6 cellular contexts compared by ENCODE assay signal in the genomic region with DNA sequence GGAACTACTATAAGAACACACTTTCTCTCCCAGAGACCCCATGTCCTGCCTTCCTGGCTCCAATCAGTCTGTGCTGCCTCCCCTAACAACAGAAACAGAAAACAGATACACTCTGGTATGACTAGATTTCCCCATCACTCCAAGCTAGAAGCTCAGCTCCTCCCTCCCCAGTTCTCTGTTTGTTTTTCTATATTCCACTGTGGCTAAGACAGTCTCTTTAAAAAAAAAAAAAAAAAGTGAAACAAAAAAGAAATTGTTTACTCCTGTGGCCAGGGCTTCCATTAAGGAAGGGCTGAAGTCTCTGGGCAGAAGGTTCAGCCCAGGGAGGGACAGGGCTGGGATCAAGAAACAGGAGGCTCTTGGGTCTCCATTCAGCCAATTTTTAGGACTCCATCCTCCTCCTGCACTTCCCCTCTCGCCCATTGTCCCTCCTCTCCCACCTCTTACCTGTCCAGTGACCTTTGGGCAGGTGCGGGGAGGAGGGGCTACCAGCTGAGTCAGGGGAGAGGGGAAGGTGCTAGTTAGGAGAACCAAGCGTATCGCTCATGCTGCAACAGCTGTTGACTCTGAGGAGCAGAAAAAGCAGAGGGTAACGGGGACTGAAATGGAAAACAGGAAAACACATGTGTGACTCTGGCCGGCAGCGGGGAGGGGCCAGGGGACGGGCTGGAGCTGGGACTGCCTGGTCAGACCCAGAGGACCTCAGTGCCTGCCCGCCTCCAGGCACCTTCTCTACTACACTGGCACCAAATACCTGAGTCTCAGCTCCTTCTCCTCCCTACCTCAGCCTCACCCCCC. TPM values are rescaled to one million over a fixed set of nuclear protein-coding genes. Genes with fewer than 3 reads are reported as not detected.
DNase-seq lines count a peak whose midpoint lies in the region; ATAC-seq and TF ChIP-seq lines count a peak whose summit lies in the region.

No MANE protein-coding gene starts in this region.

- no peak for ATAC-seq in activated naive CD8-positive, alpha-beta T cell treated with anti-CD3 and anti-CD28 coated beads, Interleukin-2, amount 10 ng/mL, durations not matched to agents 7 days and 5 days (ENCODE audit: low read depth)
- no peak for ATAC-seq in esophagus mucosa

- no peaks in the 10 kb centered on the region for H3K36me3 Mint-ChIP-seq in activated naive CD8-positive, alpha-beta T cell treated with anti-CD3 and anti-CD28 coated beads, Interleukin-2, amount 10 ng/mL, durations not matched to agents 7 days and 5 days
- H3K36me3 Mint-ChIP-seq in mesothelial cell of epicardium = no peaks in the 10 kb centered on the region

- no peak for TF ChIP-seq CTCF in mesothelial cell of epicardium (IDR thresholded peaks at IDR 0.05; ENCODE audit: unreplicated experiment)

- POLR2A ChIA-PET in activated naive CD8-positive, alpha-beta T cell treated with anti-CD3 and anti-CD28 coated beads, Interleukin-2, amount 10 ng/mL, durations not matched to agents 7 days and 5 days (lab: Charles Lee) = interaction anchor here (0.5 to 1.7 kb wide), 2 partner anchors 11 to 195 kb away, joined by 3 to 4 read pairs; no protein-coding TSS in a partner anchor

- no peaks in the 10 kb centered on the region for H3K36me3 ChIP-seq in H7 (replicated peaks; ENCODE audit: control insufficient read depth, insufficient read depth, low read length)

- H3K27me3 Mint-ChIP-seq in activated naive CD8-positive, alpha-beta T cell treated with anti-CD3 and anti-CD28 coated beads, Interleukin-2, amount 10 ng/mL, durations not matched to agents 7 days and 5 days = peaks cover 24% of the 10 kb centered on the region
- H3K27me3 Mint-ChIP-seq in mesothelial cell of epicardium (ENCODE audit: low read depth) = no peaks in the 10 kb centered on the region

- H3K9me3 Mint-ChIP-seq in activated naive CD8-positive, alpha-beta T cell treated with anti-CD3 and anti-CD28 coated beads, Interleukin-2, amount 10 ng/mL, durations not matched to agents 7 days and 5 days = no peaks in the 10 kb centered on the region
- no peaks in the 10 kb centered on the region for H3K9me3 Mint-ChIP-seq in mesothelial cell of epicardium

- no peaks in the 10 kb centered on the region for H3K27me3 ChIP-seq in H7 (ENCODE audit: control insufficient read depth, insufficient read depth, low read length)

- peak overlapping the region; percentile 26 for H3K4me3 Mint-ChIP-seq in activated naive CD8-positive, alpha-beta T cell treated with anti-CD3 and anti-CD28 coated beads, Interleukin-2, amount 10 ng/mL, durations not matched to agents 7 days and 5 days
- H3K4me3 Mint-ChIP-seq in mesothelial cell of epicardium = no peak overlapping the region

- no peak overlapping the region for H3K27ac Mint-ChIP-seq in activated naive CD8-positive, alpha-beta T cell treated with anti-CD3 and anti-CD28 coated beads, Interleukin-2, amount 10 ng/mL, durations not matched to agents 7 days and 5 days
- H3K27ac Mint-ChIP-seq in mesothelial cell of epicardium = peak overlapping the region; percentile 93

- peak; percentile 63 for DNase-seq in H7
- no peak for DNase-seq in activated naive CD8-positive, alpha-beta T cell treated with anti-CD3 and anti-CD28 coated beads, Interleukin-2, amount 10 ng/mL, durations not matched to agents 7 days and 5 days
- DNase-seq in mesothelial cell of epicardium (ENCODE audit: low spot score in 2 of 2, unreplicated experiment in 2 of 2) = no peak
- DNase-seq in NCI-H1105 treated with DMSO at 0.1 percent for 48 hours (lab: John Stamatoyannopoulos, UW) = no peak
- no peak for DNase-seq in stimulated activated naive CD4-positive, alpha-beta T cell (lab: John Stamatoyannopoulos, UW)

- H3K4me3 ChIP-seq in H7 (ENCODE audit: insufficient read depth, low read depth, low read length) = peak overlapping the region; percentile 4; the same call in 1 of the 2 replicates

- peaks cover 24% of the 10 kb centered on the region for H3K4me1 Mint-ChIP-seq in activated naive CD8-positive, alpha-beta T cell treated with anti-CD3 and anti-CD28 coated beads, Interleukin-2, amount 10 ng/mL, durations not matched to agents 7 days and 5 days
- peaks cover 56% of the 10 kb centered on the region for H3K4me1 Mint-ChIP-seq in mesothelial cell of epicardium

RNA-seq across cellular contexts. Expression of gene SLC7A7, which starts 4.2 kb away (rescaled TPM):
- total RNA-seq in H7 (2014; rRNA removed; shearing (Covaris generic)) = 5.7 and 8.3 TPM in 2 replicates
- 1 to 10 TPM in 1 of 2 experiments, under 1 TPM in 1; 0.89 to 2.5 TPM for total RNA-seq in activated naive CD8-positive, alpha-beta T cell treated with anti-CD3 and anti-CD28 coated beads, Interleukin-2, amount 10 ng/mL, durations not matched to agents 7 days and 5 days
- 8.3 to 9.8 TPM (median 8.9 TPM) in 3 replicates for total RNA-seq in mesothelial cell of epicardium
- total RNA-seq in esophagus mucosa = 1.4 TPM

RNA-seq across cellular contexts. Expression of gene MRPL52, which starts 10.3 kb away (rescaled TPM):
- 80.8 and 86.6 TPM in 2 replicates for total RNA-seq in H7 (2014; rRNA removed; shearing (Covaris generic))
- total RNA-seq in activated naive CD8-positive, alpha-beta T cell treated with anti-CD3 and anti-CD28 coated beads, Interleukin-2, amount 10 ng/mL, durations not matched to agents 7 days and 5 days = 10 to 100 TPM; 76.6 to 86.5 TPM
- total RNA-seq in mesothelial cell of epicardium (67.4 to 77.0 TPM (median 74.4 TPM) in 3 replicates), esophagus mucosa (103 TPM)

RNA-seq across cellular contexts. Expression of gene MMP14, which starts 17.0 kb away (rescaled TPM):
- 54.6 and 79.8 TPM in 2 replicates for total RNA-seq in H7 (2014; rRNA removed; shearing (Covaris generic))
- total RNA-seq in activated naive CD8-positive, alpha-beta T cell treated with anti-CD3 and anti-CD28 coated beads, Interleukin-2, amount 10 ng/mL, durations not matched to agents 7 days and 5 days = 1 to 10 TPM; 3.1 to 4.9 TPM
- total RNA-seq in mesothelial cell of epicardium (302 to 306 TPM (median 304 TPM) in 3 replicates), esophagus mucosa (109 TPM)

RNA-seq across cellular contexts. Expression of gene LRP10, which starts 52.1 kb away (rescaled TPM):
- 9.5 and 19.3 TPM in 2 replicates for total RNA-seq in H7 (2014; rRNA removed; shearing (Covaris generic))
- 10 to 100 TPM; 59.9 to 63.1 TPM for total RNA-seq in activated naive CD8-positive, alpha-beta T cell treated with anti-CD3 and anti-CD28 coated beads, Interleukin-2, amount 10 ng/mL, durations not matched to agents 7 days and 5 days
- total RNA-seq in mesothelial cell of epicardium (38.6 to 40.4 TPM (median 39.8 TPM) in 3 replicates), esophagus mucosa (173 TPM)

RNA-seq across cellular contexts. Expression of gene OXA1L, which starts 52.9 kb away (rescaled TPM):
- 192 and 227 TPM in 2 replicates for total RNA-seq in H7 (2014; rRNA removed; shearing (Covaris generic))
- total RNA-seq in activated naive CD8-positive, alpha-beta T cell treated with anti-CD3 and anti-CD28 coated beads, Interleukin-2, amount 10 ng/mL, durations not matched to agents 7 days and 5 days = 100 to 1,000 TPM; 127 to 130 TPM
- total RNA-seq in mesothelial cell of epicardium (115 to 118 TPM (median 117 TPM) in 3 replicates), esophagus mucosa (79.1 TPM)
